8 cellular contexts compared by ENCODE assay signal in the genomic region with DNA sequence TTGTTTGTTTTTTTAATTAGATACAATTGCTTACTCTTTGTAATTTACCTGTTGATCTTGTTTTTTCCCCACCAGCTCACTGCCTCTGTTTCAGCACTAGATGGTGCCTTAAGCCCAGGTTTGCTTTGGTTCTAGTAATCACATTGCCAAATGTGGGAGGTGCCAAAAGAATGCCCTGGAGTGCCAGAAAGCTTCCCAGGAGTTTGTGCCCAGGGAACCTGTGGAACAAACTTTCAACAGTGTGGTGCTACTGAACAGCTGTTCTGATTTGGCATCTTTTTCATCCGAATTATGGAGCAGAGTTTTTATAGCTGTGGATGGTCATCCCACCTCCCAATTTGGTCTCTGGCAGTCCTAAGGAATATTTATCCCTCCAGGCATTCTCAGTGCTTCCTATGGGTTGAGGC.
DNase-seq lines count a peak whose midpoint lies in the region; ATAC-seq and TF ChIP-seq lines count a peak whose summit lies in the region.

No MANE protein-coding gene starts in this region.

- TF ChIP-seq CTCF in astrocyte of the cerebellum (IDR thresholded peaks at IDR 0.05; ENCODE audit: low read depth, low read length, missing control alignments): peak; percentile 50

- in situ Hi-C loops in astrocyte of the cerebellum (cut with HindIII; ENCODE audit: low sequenced_read_pairs): no loop called here

- DNase-seq in COLO829 (ENCODE audit: low spot score) (peak; percentile 24), astrocyte of the cerebellum (ENCODE audit: low read depth) (no peak), left kidney (ENCODE audit: low read depth, low spot score) (peak; percentile 65), cortex of kidney (lab: John Stamatoyannopoulos, UW) (no peak), DMS114 treated with DMSO at 0.1 percent for 48 hours (lab: John Stamatoyannopoulos, UW; ENCODE audit: unreplicated experiment) (no peak), DMS79 (lab: John Stamatoyannopoulos, UW) (no peak)
- DNase-seq in Jurkat, Clone E6-1 (ENCODE audit: low read depth, low spot score): peak; percentile 3
- DNase-seq in stimulated activated naive CD8-positive, alpha-beta T cell treated with anti-CD3 and anti-CD28 coated beads, Interleukin-15, amount 100 ng/mL, for 72 hours: no peak

- no peaks in the 10 kb centered on the region for H3K9me3 Mint-ChIP-seq in stimulated activated naive CD8-positive, alpha-beta T cell treated with anti-CD3 and anti-CD28 coated beads, Interleukin-15, amount 100 ng/mL, for 72 hours

- H3K4me3 Mint-ChIP-seq in stimulated activated naive CD8-positive, alpha-beta T cell treated with anti-CD3 and anti-CD28 coated beads, Interleukin-15, amount 100 ng/mL, for 72 hours: no peak overlapping the region

- H3K4me1 Mint-ChIP-seq in stimulated activated naive CD8-positive, alpha-beta T cell treated with anti-CD3 and anti-CD28 coated beads, Interleukin-15, amount 100 ng/mL, for 72 hours: no peaks in the 10 kb centered on the region

- ATAC-seq in stimulated activated naive CD8-positive, alpha-beta T cell treated with anti-CD3 and anti-CD28 coated beads, Interleukin-15, amount 100 ng/mL, for 72 hours: no peak

- H3K27me3 Mint-ChIP-seq in stimulated activated naive CD8-positive, alpha-beta T cell treated with anti-CD3 and anti-CD28 coated beads, Interleukin-15, amount 100 ng/mL, for 72 hours: no peaks in the 10 kb centered on the region

- H3K4me3 ChIP-seq in Jurkat, Clone E6-1 (ENCODE audit: low read length): no peak overlapping the region
- no peak overlapping the region for H3K4me3 ChIP-seq in astrocyte of the cerebellum (ENCODE audit: low read depth, low read length)

- H3K27ac Mint-ChIP-seq in stimulated activated naive CD8-positive, alpha-beta T cell treated with anti-CD3 and anti-CD28 coated beads, Interleukin-15, amount 100 ng/mL, for 72 hours: no peak overlapping the region

Comparison
In these comparisons a context has a peak if more than half of its experiments do, and no peak if none do; other contexts are left out.
1. DNase-seq: peak in COLO829 (single experiment), Jurkat, Clone E6-1 (single experiment) and left kidney (single experiment); none in astrocyte of the cerebellum (single experiment), cortex of kidney (single experiment), DMS114 treated with DMSO at 0.1 percent for 48 hours (single experiment), DMS79 (single experiment) and stimulated activated naive CD8-positive, alpha-beta T cell treated with anti-CD3 and anti-CD28 coated beads, Interleukin-15, amount 100 ng/mL, for 72 hours (0 of 2).